27 cellular contexts compared by ENCODE assay signal in the genomic region with DNA sequence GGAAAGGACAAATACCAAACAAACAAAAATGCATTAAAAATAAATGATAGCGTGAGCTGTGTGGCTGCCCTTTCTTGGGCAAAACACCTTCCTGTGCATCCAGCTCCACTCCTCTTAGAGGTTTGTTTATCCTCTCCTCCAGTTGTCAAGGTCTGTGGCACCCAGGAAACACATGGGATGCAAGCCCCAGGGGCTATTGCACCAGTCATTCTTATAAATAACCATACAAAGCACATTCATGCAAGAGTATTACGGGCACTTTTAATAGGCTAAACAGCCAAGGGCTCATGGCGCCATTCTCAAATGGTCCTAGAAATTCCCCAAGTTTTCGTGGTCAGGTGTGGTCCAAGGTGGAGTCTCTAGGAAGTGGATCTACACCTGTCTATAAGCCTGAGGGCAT.
"Had no signal": no experiment of that assay in that cellular context is flagged by ENCODE, and none has a peak within 500 bp of the region (broad histone marks: within the 10 kb centered on the region; RNA-seq: fewer than 3 reads in every experiment).

No MANE protein-coding gene starts in this region.

- H3K4me1 Mint-ChIP-seq: central memory CD8-positive, alpha-beta T cell; nephron progenitor cell; WTC11 had no signal

- FAIRE-seq: colon, endothelial cell of umbilical vein had no signal

- H3K4me1 ChIP-seq: adrenal gland, ascending aorta, right lobe of liver had no signal

- H3K9me3 Mint-ChIP-seq: central memory CD8-positive, alpha-beta T cell; stimulated activated memory B cell treated with anti-CD40 and anti-IgM and Interleukin-4, amounts not matched to agents 10 μg/mL and 1 μg/mL and 100 μg/mL, for 72 hours had no signal

- H3K27ac Mint-ChIP-seq: activated naive CD8-positive, alpha-beta T cell; activated T-helper 2 cell treated with anti-CD3 and anti-CD28 coated beads, Interferon-gamma antibody, Interleukin-2, Interleukin-4, amounts not matched to agents 10 μg/mL and 5 μg/mL and 100 μg/mL, durations not matched to agents 14 hours and 24 hours and 36 hours; effector memory CD8-positive, alpha-beta T cell; nephron progenitor cell; stimulated activated memory B cell treated with anti-CD40 and anti-IgM and Interleukin-4, amounts not matched to agents 10 μg/mL and 1 μg/mL and 100 μg/mL, for 72 hours; T-helper 1 cell treated with Interleukin-12 subunit alpha and Interleukin-12 subunit beta and Interleukin-4 antibody, amounts not matched to agents 30 μg/mL and 1 μg/mL, for 36 hours; WTC11 had no signal

- DNase-seq: activated CD8-positive, alpha-beta memory T cell treated with anti-CD3 and anti-CD28 coated beads, Interleukin-2, amount 50 U/mL, for 48 hours; activated naive CD4-positive, alpha-beta T cell; activated T-cell treated with anti-CD3 and anti-CD28 coated beads, Interleukin-2, amount 50 U/mL, for 4 hours; adrenal gland; effector memory CD8-positive, alpha-beta T cell; gastrocnemius medialis; heart left ventricle; islet precursor cell; left colon; mesenchymal stem cell; nephron progenitor cell; right lobe of liver; stimulated activated CD4-positive, alpha-beta T cell treated with anti-CD3 and anti-CD28 coated beads, Interleukin-15, amount 100 ng/mL, for 24 hours; T1000; trophoblast cell had no signal

- H3K27me3 ChIP-seq: adrenal gland, ascending aorta, gastrocnemius medialis, heart left ventricle, right lobe of liver had no signal

- H3K36me3 ChIP-seq: adrenal gland, ascending aorta, gastrocnemius medialis, heart left ventricle, right lobe of liver had no signal

- H3K9ac ChIP-seq: parathyroid adenoma had no signal

- H3K27ac ChIP-seq: ascending aorta, parathyroid adenoma, right lobe of liver had no signal

- H3K4me2 ChIP-seq: smooth muscle cell had no signal

- H3K27me3 Mint-ChIP-seq: stimulated activated memory B cell treated with anti-CD40 and anti-IgM and Interleukin-4, amounts not matched to agents 10 μg/mL and 1 μg/mL and 100 μg/mL, for 72 hours had no signal

- H3K79me2 ChIP-seq: parathyroid adenoma had no signal

- ATAC-seq: activated T-cell treated with anti-CD3 and anti-CD28 coated beads, Interleukin-2, amount 50 U/mL, for 4 hours; effector memory CD8-positive, alpha-beta T cell; esophagus mucosa; gastrocnemius medialis; heart left ventricle; left colon; right lobe of liver; stimulated activated memory B cell treated with anti-CD40 and anti-IgM and Interleukin-4, amounts not matched to agents 10 μg/mL and 1 μg/mL and 100 μg/mL, for 72 hours; WTC11 had no signal

- H3K4me3 Mint-ChIP-seq: activated naive CD8-positive, alpha-beta T cell; activated T-cell treated with anti-CD3 and anti-CD28 coated beads, Interleukin-2, amount 50 U/mL, for 4 hours; central memory CD8-positive, alpha-beta T cell; effector memory CD8-positive, alpha-beta T cell; nephron progenitor cell; stimulated activated memory B cell treated with anti-CD40 and anti-IgM and Interleukin-4, amounts not matched to agents 10 μg/mL and 1 μg/mL and 100 μg/mL, for 72 hours; T-helper 1 cell treated with Interleukin-12 subunit alpha and Interleukin-12 subunit beta and Interleukin-4 antibody, amounts not matched to agents 30 μg/mL and 1 μg/mL, for 36 hours; WTC11 had no signal

- H2AFZ ChIP-seq: parathyroid adenoma had no signal

- H3K36me3 Mint-ChIP-seq: activated naive CD8-positive, alpha-beta T cell had no signal

- H3K9me3 ChIP-seq: adrenal gland, ascending aorta, gastrocnemius medialis, right lobe of liver had no signal

- H3K4me3 ChIP-seq: adrenal gland, ascending aorta, gastrocnemius medialis, heart left ventricle, right lobe of liver, smooth muscle cell had no signal
